In the genomic region with DNA sequence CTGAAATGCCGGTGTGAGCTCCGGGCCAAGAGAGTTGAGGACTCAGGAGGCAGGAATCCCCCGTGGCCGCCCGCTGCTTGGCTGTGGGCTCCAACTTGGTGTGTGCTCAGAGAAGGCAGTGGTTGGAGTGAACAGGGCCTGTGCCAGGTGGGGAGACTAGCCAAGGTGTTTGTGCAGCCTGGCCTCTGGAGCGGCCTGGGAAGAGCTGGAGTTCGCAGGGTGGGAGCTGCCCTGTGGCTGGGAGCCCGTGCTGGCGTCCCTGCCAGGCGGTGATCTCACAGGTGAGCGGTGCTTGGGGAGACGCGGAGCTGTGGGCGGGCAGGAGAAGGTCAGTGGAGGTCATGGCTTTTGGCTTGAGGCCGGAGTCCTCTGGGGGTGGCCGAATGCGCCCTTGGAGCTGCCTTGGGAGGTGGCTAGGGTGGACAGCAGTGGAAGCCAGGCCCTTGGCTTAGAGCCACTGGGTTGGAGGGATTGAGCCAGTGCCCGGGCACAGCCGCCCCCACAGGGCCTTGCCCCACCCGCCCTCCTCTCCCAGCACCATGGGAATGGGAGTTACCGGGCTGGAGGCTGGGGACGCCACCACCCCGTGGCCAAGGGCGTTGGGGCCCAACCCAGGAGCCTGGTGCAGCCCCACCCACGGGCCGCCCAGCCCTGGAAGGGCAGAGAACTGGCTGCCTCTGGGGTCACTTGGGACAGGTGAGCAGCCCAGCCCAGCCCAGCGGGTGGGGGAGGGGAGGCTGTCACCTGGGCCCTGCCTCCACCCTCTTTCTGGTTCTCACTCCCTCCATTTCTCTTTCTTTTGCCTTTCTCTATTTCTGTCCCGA, we compare ENCODE assay signal across 8 cellular contexts. TPM values are rescaled to one million over a fixed set of nuclear protein-coding genes. Genes with fewer than 3 reads are reported as not detected.
DNase-seq lines count a peak whose midpoint lies in the region; ATAC-seq lines count a peak whose summit lies in the region.

No MANE protein-coding gene starts in this region.

- H3K4me3 Mint-ChIP-seq in effector memory CD8-positive, alpha-beta T cell = peak overlapping the region; percentile 89 to 94

- H3K4me1 ChIP-seq in SJCRH30 (peaks cover 35% of the 10 kb centered on the region), muscle layer of colon (ENCODE audit: insufficient read depth, low read length) (peaks cover 41% of the 10 kb centered on the region)

- ATAC-seq in effector memory CD8-positive, alpha-beta T cell (replicated peaks) = peak; percentile 1
- ATAC-seq in GM19397 (IDR thresholded peaks at IDR 0.05; ENCODE audit: unreplicated experiment) = no peak
- ATAC-seq in HG03175 (IDR thresholded peaks at IDR 0.05; ENCODE audit: unreplicated experiment) = no peak
- no peak for ATAC-seq in HG02759 (IDR thresholded peaks at IDR 0.05; ENCODE audit: unreplicated experiment)

- peaks cover 56% of the 10 kb centered on the region for H3K36me3 Mint-ChIP-seq in effector memory CD8-positive, alpha-beta T cell (ENCODE audit: insufficient read depth)

- H3K27me3 ChIP-seq in SJCRH30 (no peaks in the 10 kb centered on the region), muscle layer of colon (ENCODE audit: control insufficient read depth in 1 of 2, insufficient read depth in 2 of 2, low read length in 2 of 2) (no peaks in the 10 kb centered on the region)

- H3K27ac Mint-ChIP-seq in effector memory CD8-positive, alpha-beta T cell = peak overlapping the region; percentile 98 to 99

- no peaks in the 10 kb centered on the region for H3K27me3 Mint-ChIP-seq in effector memory CD8-positive, alpha-beta T cell

- peak overlapping the region; percentile 63 for H3K9ac ChIP-seq in muscle layer of colon (ENCODE audit: low read length)

- peak in 2 of 3 experiments; percentile 54 to 58 for DNase-seq in NCI-H1417 (lab: John Stamatoyannopoulos, UW)
- DNase-seq in NCI-H1417 treated with DMSO at 0.1 percent for 48 hours (lab: John Stamatoyannopoulos, UW) = no peak
- DNase-seq in SJCRH30 = no peak
- peak in 2 of 3 experiments; percentile 49 to 52 for DNase-seq in effector memory CD8-positive, alpha-beta T cell

- H3K4me3 ChIP-seq in SJCRH30 = peak overlapping the region; percentile 62
- peak overlapping the region in 1 of 2 donors; percentile 67 for H3K4me3 ChIP-seq in muscle layer of colon (ENCODE audit: low read depth in 1 of 2, low read length in 2 of 2)

- H3K9me3 Mint-ChIP-seq in effector memory CD8-positive, alpha-beta T cell = no peaks in the 10 kb centered on the region

- H3K9me3 ChIP-seq in SJCRH30 (replicated peaks) = no peaks in the 10 kb centered on the region
- H3K9me3 ChIP-seq in muscle layer of colon (ENCODE audit: low read length) = no peaks in the 10 kb centered on the region

- H3K4me1 Mint-ChIP-seq in effector memory CD8-positive, alpha-beta T cell (ENCODE audit: low read depth in 2 of 2) = peaks cover 47 to 54% of the 10 kb centered on the region in 2 donors

- H3K36me3 ChIP-seq in SJCRH30 = no peaks in the 10 kb centered on the region; the same call in none of the 2 replicates
- H3K36me3 ChIP-seq in muscle layer of colon (ENCODE audit: insufficient read depth, low read length) = peaks cover 13% of the 10 kb centered on the region

- H3K27ac ChIP-seq in SJCRH30 (peak overlapping the region; percentile 81), muscle layer of colon (ENCODE audit: low read depth, low read length) (peak overlapping the region; percentile 81)

RNA-seq across cellular contexts. Expression of a gene that starts 7.1 kb away (rescaled TPM):
- total RNA-seq in SJCRH30 (2014; rRNA removed; shearing (Covaris generic)) = 159 and 181 TPM in 2 replicates

RNA-seq across cellular contexts. Expression of a gene that starts 13.3 kb away (rescaled TPM):
- 22.3 and 25.1 TPM in 2 replicates for total RNA-seq in SJCRH30 (2014; rRNA removed; shearing (Covaris generic))

RNA-seq across cellular contexts. Expression of a gene that starts 13.7 kb away (rescaled TPM):
- total RNA-seq in SJCRH30 (2014; rRNA removed; shearing (Covaris generic)) = 9.1 TPM in 2 replicates

RNA-seq across cellular contexts. Expression of a gene that starts 20.5 kb away (rescaled TPM):
- 25.5 and 32.2 TPM in 2 replicates for total RNA-seq in SJCRH30 (2014; rRNA removed; shearing (Covaris generic))

RNA-seq across cellular contexts. Expression of a gene that starts 23.6 kb away (rescaled TPM):
- total RNA-seq in SJCRH30 (2014; rRNA removed; shearing (Covaris generic)) = 1.0 and 2.8 TPM in 2 replicates

Comparison
In these comparisons a context has a peak if more than half of its experiments do, and no peak if none do; other contexts are left out.
1. DNase-seq: peak in NCI-H1417 (2 of 3) and effector memory CD8-positive, alpha-beta T cell (2 of 3); none in NCI-H1417 treated with DMSO at 0.1 percent for 48 hours (single experiment) and SJCRH30 (0 of 2).